ENCODE assay signal across 8 cellular contexts in the genomic region with DNA sequence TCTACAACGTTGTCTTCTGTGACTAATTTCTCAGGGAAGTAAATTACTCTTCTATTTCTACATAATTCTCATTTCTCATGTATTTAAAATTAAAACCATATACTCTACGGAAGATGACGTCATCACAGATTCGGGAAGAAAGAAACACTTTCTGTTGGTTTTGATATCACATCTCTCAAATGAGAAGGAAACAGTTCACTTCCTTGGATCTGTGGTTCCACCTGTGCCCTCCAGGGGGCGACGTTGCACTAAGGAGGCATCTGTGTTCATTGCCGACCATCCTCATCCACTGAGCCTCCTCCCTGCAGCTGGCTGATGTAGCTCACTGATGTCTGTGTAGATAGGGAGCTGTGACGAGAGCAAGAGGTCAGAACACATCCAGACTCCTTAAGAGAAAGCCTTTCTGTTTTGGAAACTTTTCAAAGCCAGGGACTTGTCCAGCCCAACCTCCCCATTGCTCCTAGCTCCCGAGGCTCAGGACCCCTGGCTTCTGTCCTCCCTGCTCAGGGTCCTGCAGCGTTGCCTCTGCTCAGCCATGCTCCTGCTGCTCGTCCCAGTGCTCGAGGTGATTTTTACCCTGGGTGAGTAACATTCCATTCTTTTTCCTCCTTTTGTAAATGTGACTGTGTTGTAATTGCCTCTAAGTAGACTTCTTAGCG.
A peak's percentile ranks its signal among the peaks of the same experiment; 100 is the strongest.
DNase-seq lines count a peak whose midpoint lies in the region; ATAC-seq, FAIRE-seq and TF ChIP-seq lines count a peak whose summit lies in the region.

No MANE protein-coding gene starts in this region.

- H3K4me3 Mint-ChIP-seq in T-helper 17 cell: peak overlapping the region; percentile 92
- peak overlapping the region; percentile 81 to 85 for H3K4me3 Mint-ChIP-seq in stimulated activated naive CD8-positive, alpha-beta T cell treated with anti-CD3 and anti-CD28 coated beads, Interleukin-15, amount 100 ng/mL, for 72 hours

- peak; percentile 52 for TF ChIP-seq CTCF in D721Med (IDR thresholded peaks at IDR 0.05; ENCODE audit: insufficient read depth, missing control alignments)
- TF ChIP-seq CTCF in astrocyte of the cerebellum (IDR thresholded peaks at IDR 0.05; ENCODE audit: low read depth, low read length, missing control alignments): peak; percentile 69
- peak; percentile 53 for TF ChIP-seq CTCF in mucosa of descending colon (IDR thresholded peaks at IDR 0.05)

- peaks cover 10% of the 10 kb centered on the region for H3K4me1 Mint-ChIP-seq in T-helper 17 cell
- peaks cover 11% of the 10 kb centered on the region for H3K4me1 Mint-ChIP-seq in stimulated activated naive CD8-positive, alpha-beta T cell treated with anti-CD3 and anti-CD28 coated beads, Interleukin-15, amount 100 ng/mL, for 72 hours

- peaks cover 52% of the 10 kb centered on the region for H3K27me3 Mint-ChIP-seq in T-helper 17 cell
- H3K27me3 Mint-ChIP-seq in stimulated activated naive CD8-positive, alpha-beta T cell treated with anti-CD3 and anti-CD28 coated beads, Interleukin-15, amount 100 ng/mL, for 72 hours: peaks cover 57% of the 10 kb centered on the region

- intact Hi-C loops in mucosa of descending colon (cut with DNase I, micrococcal nuclease): no loop called here

- peak overlapping the region; percentile 78 for H3K27ac Mint-ChIP-seq in T-helper 17 cell
- peak overlapping the region in 1 of 2 donors; percentile 77 for H3K27ac Mint-ChIP-seq in stimulated activated naive CD8-positive, alpha-beta T cell treated with anti-CD3 and anti-CD28 coated beads, Interleukin-15, amount 100 ng/mL, for 72 hours

- H3K9me3 Mint-ChIP-seq in stimulated activated naive CD8-positive, alpha-beta T cell treated with anti-CD3 and anti-CD28 coated beads, Interleukin-15, amount 100 ng/mL, for 72 hours: no peaks in the 10 kb centered on the region

- no peak for FAIRE-seq in D721Med (lab: Jason Lieb, UNC)

- in situ Hi-C loops in astrocyte of the cerebellum (cut with HindIII; ENCODE audit: low sequenced_read_pairs): no loop called here

- no peak for DNase-seq in D721Med (ENCODE audit: insufficient read length, low spot score)
- DNase-seq in T-helper 17 cell: peak; percentile 46 to 59 (median 55)
- no peak for DNase-seq in astrocyte of the cerebellum (ENCODE audit: low read depth)
- peak; percentile 38 to 60 (median 59) for DNase-seq in mucosa of descending colon
- peak; percentile 62 to 74 for DNase-seq in stimulated activated naive CD8-positive, alpha-beta T cell treated with anti-CD3 and anti-CD28 coated beads, Interleukin-15, amount 100 ng/mL, for 72 hours
- DNase-seq in inferior parietal cortex (ENCODE audit: extremely low spot score): no peak

- peaks cover 3% of the 10 kb centered on the region for H3K36me3 Mint-ChIP-seq in T-helper 17 cell (ENCODE audit: low read depth)

- no peak overlapping the region for H3K4me3 ChIP-seq in astrocyte of the cerebellum (ENCODE audit: low read depth, low read length)
- H3K4me3 ChIP-seq in mucosa of descending colon: no peak overlapping the region

- no peaks in the 10 kb centered on the region for H3K36me3 ChIP-seq in mucosa of descending colon (ENCODE audit: low read depth)

- ATAC-seq in HG03135 (IDR thresholded peaks at IDR 0.05; ENCODE audit: unreplicated experiment) (peak; percentile 54), T-helper 17 cell (peak; percentile 87), mucosa of descending colon (peak; percentile 79), HG03342 (IDR thresholded peaks at IDR 0.05; ENCODE audit: unreplicated experiment) (no peak)
- peak; percentile 90 for ATAC-seq in stimulated activated naive CD8-positive, alpha-beta T cell treated with anti-CD3 and anti-CD28 coated beads, Interleukin-15, amount 100 ng/mL, for 72 hours

- H3K4me1 ChIP-seq in mucosa of descending colon (ENCODE audit: low read depth): no peaks in the 10 kb centered on the region

- H3K9me3 ChIP-seq in T-helper 17 cell (ENCODE audit: control insufficient read depth, low read length, poor library complexity, severe bottlenecking): no peaks in the 10 kb centered on the region
- H3K9me3 ChIP-seq in mucosa of descending colon: no peaks in the 10 kb centered on the region

Comparison
In these comparisons a context has a peak if more than half of its experiments do, and no peak if none do; other contexts are left out.
1. DNase-seq: peak in T-helper 17 cell (3 of 3), mucosa of descending colon (3 of 3) and stimulated activated naive CD8-positive, alpha-beta T cell treated with anti-CD3 and anti-CD28 coated beads, Interleukin-15, amount 100 ng/mL, for 72 hours (2 of 2); none in D721Med (single experiment), astrocyte of the cerebellum (single experiment) and inferior parietal cortex (single experiment).
2. Peak in every context shown above with its lines, with median percentiles within 50 percentile points of each other: CTCF ChIP-seq.